2 cellular contexts compared by ENCODE assay signal in the genomic region with DNA sequence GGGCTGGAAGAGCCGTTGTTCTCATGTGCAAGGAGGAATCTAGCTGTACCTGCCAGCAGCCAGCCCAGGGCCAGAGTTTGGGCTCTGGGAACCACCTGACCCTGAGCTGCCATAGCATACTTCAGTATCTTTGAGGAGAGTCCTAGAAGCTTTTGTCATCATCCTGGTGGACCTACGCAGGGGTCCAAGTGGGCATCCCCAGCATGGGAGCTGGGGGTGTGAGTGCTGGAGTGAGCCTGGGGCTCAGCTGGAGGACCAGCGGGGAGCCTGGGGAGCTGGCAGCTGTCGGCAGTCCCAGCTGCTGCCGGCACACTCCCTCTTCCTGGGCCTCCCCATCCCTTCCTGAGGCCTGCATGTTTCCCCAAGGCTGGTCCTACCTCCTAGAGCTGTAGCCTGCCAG.
TF ChIP-seq lines count a peak whose summit lies in the region.

No MANE protein-coding gene starts in this region.

TF ChIP-seq in IMR-90, 13 proteins besides CTCF, POLR2A, EP300 and RAD21:
- TF ChIP-seq MAFK (IDR thresholded peaks at IDR 0.05; ENCODE audit: low read depth, low read length) (no peak), RCOR1 (IDR thresholded peaks at IDR 0.05; ENCODE audit: insufficient replicate concordance, low read length) (no peak), MXI1 (IDR thresholded peaks at IDR 0.05; ENCODE audit: borderline replicate concordance, low read depth, low read length) (no peak), BHLHE40 (IDR thresholded peaks at IDR 0.05; ENCODE audit: low read depth, low read length) (no peak), RFX5 (IDR thresholded peaks at IDR 0.05; ENCODE audit: low read depth, low read length) (no peak), CHD1 (IDR thresholded peaks at IDR 0.05; ENCODE audit: low read depth, low read length) (no peak), MAZ (IDR thresholded peaks at IDR 0.05; ENCODE audit: borderline replicate concordance, low read depth, low read length) (no peak), CEBPB (IDR thresholded peaks at IDR 0.05; ENCODE audit: low read depth, low read length) (no peak), FOS (IDR thresholded peaks at IDR 0.05; ENCODE audit: low read depth, low read length) (no peak), NFE2L2 (IDR thresholded peaks at IDR 0.05; ENCODE audit: low read depth, low read length) (no peak), SMC3 (IDR thresholded peaks at IDR 0.05; ENCODE audit: low read depth, low read length) (no peak)
- TF ChIP-seq, protein P1, sequence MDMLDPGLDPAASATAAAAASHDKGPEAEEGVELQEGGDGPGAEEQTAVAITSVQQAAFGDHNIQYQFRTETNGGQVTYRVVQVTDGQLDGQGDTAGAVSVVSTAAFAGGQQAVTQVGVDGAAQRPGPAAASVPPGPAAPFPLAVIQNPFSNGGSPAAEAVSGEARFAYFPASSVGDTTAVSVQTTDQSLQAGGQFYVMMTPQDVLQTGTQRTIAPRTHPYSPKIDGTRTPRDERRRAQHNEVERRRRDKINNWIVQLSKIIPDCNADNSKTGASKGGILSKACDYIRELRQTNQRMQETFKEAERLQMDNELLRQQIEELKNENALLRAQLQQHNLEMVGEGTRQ (IDR thresholded peaks at IDR 0.05; ENCODE audit: low read depth, low read length), result no peak
- TF ChIP-seq, protein P2, sequence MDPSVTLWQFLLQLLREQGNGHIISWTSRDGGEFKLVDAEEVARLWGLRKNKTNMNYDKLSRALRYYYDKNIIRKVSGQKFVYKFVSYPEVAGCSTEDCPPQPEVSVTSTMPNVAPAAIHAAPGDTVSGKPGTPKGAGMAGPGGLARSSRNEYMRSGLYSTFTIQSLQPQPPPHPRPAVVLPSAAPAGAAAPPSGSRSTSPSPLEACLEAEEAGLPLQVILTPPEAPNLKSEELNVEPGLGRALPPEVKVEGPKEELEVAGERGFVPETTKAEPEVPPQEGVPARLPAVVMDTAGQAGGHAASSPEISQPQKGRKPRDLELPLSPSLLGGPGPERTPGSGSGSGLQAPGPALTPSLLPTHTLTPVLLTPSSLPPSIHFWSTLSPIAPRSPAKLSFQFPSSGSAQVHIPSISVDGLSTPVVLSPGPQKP (IDR thresholded peaks at IDR 0.05; ENCODE audit: borderline replicate concordance, low read depth, low read length), result no peak

TF ChIP-seq in H1, 55 proteins besides CTCF, POLR2A, EP300 and RAD21:
- TF ChIP-seq EZH2 (IDR thresholded peaks at IDR 0.05; ENCODE audit: low read depth, low read length, severe bottlenecking) (no peak), PHF8 (conservative IDR thresholded peaks at IDR 0.05; ENCODE audit: low read depth, low read length) (no peak), TAF7 (optimal IDR thresholded peaks at IDR 0.05; ENCODE audit: borderline replicate concordance, low read depth, low read length) (no peak)
